ENCODE assay signal across 8 cellular contexts in genomic region chr4:54064317-54065275, GRCh38.
DNase-seq lines count a peak whose midpoint lies in the region; ATAC-seq and TF ChIP-seq lines count a peak whose summit lies in the region.

Gene CHIC2 (minus strand): TSS chr4:54064605. CDS start chr4:54064300, 305 bp downstream.

- peak within 1 kb of the TSS; percentile 97 for H3K4me3 Mint-ChIP-seq in activated naive CD4-positive, alpha-beta T cell treated with anti-CD3 and anti-CD28 coated beads, Interleukin-2, amount 50 U/mL, for 24 hours

- DNase-seq in GM10266 (ENCODE audit: extremely low spot score) = peak; percentile 96
- DNase-seq in NCI-H1105 (lab: John Stamatoyannopoulos, UW) = peak; percentile 75
- DNase-seq in SKM-1 (lab: John Stamatoyannopoulos, UW; ENCODE audit: unreplicated experiment) = peak; percentile 63
- peak; percentile 86 for DNase-seq in globus pallidus (ENCODE audit: low spot score)
- peak; percentile 22 to 94 (median 84) for DNase-seq in nucleus accumbens (lab: John Stamatoyannopoulos, UW)
- DNase-seq in superior temporal gyrus (ENCODE audit: extremely low spot score) = peak; percentile 85

- H3K36me3 Mint-ChIP-seq in activated naive CD4-positive, alpha-beta T cell treated with anti-CD3 and anti-CD28 coated beads, Interleukin-2, amount 50 U/mL, for 24 hours = peaks cover 4% of the 10 kb centered on the region

- no peaks in the 10 kb centered on the region for H3K9me3 Mint-ChIP-seq in activated naive CD4-positive, alpha-beta T cell treated with anti-CD3 and anti-CD28 coated beads, Interleukin-2, amount 50 U/mL, for 24 hours

- H3K27ac Mint-ChIP-seq in activated naive CD4-positive, alpha-beta T cell treated with anti-CD3 and anti-CD28 coated beads, Interleukin-2, amount 50 U/mL, for 24 hours = peak within 1 kb of the TSS; percentile 98

- peak; percentile 3 for TF ChIP-seq CTCF in GM10266 (IDR thresholded peaks at IDR 0.05; ENCODE audit: control insufficient read depth, insufficient read depth, low read depth, missing control alignments)

- peak; percentile 96 for ATAC-seq in HG02623 (IDR thresholded peaks at IDR 0.05; ENCODE audit: unreplicated experiment)

- peaks cover 48% of the 10 kb centered on the region for H3K4me1 Mint-ChIP-seq in activated naive CD4-positive, alpha-beta T cell treated with anti-CD3 and anti-CD28 coated beads, Interleukin-2, amount 50 U/mL, for 24 hours

- no peaks in the 10 kb centered on the region for H3K27me3 Mint-ChIP-seq in activated naive CD4-positive, alpha-beta T cell treated with anti-CD3 and anti-CD28 coated beads, Interleukin-2, amount 50 U/mL, for 24 hours

Comparison
In these comparisons a context has a peak if more than half of its experiments do, and no peak if none do; other contexts are left out.
1. Peak in every context shown above with its lines: DNase-seq and ATAC-seq.